15 cellular contexts compared by ENCODE assay signal in genomic region chr10:133391761-133392518, GRCh38. TPM values are rescaled to one million over a fixed set of nuclear protein-coding genes. Genes with fewer than 3 reads are reported as not detected.
DNase-seq lines count a peak whose midpoint lies in the region; ATAC-seq, FAIRE-seq and TF ChIP-seq lines count a peak whose summit lies in the region.
"Had no signal": no experiment of that assay in that cellular context is flagged by ENCODE, and none has a peak within 500 bp of the region (broad histone marks: within the 10 kb centered on the region; RNA-seq: fewer than 3 reads in every experiment).

No MANE protein-coding gene starts in this region.

- no TSS peak for BruUV-seq in HepG2 (replicated peaks; lab: Mats Ljungman, UMichigan)

- H4K20me1 ChIP-seq in HepG2 (ENCODE audit: insufficient read depth, low read length): no peaks in the 10 kb centered on the region
- H4K20me1 ChIP-seq in GM23338 (replicated peaks; ENCODE audit: insufficient read depth): 0 out of 2 replicates have a peak, but pooled peaks cover 5% of the 10 kb centered on the region

- 0 out of 2 replicates have a peak, but pooled peaks cover 3% of the 10 kb centered on the region for H3F3A ChIP-seq in GM23338 (replicated peaks; ENCODE audit: low read depth)

- H3K9me2 ChIP-seq in GM23338 (ENCODE audit: insufficient read depth): no peaks in the 10 kb centered on the region

- no peak overlapping the region for H3K4me2 ChIP-seq in HepG2 (ENCODE audit: low read depth, low read length)
- no peak overlapping the region for H3K4me2 ChIP-seq in GM23338

- H3K36me3 Mint-ChIP-seq in T-helper 1 cell treated with Interleukin-12 subunit alpha and Interleukin-12 subunit beta and Interleukin-4 antibody, amounts not matched to agents 30 μg/mL and 1 μg/mL, for 36 hours (ENCODE audit: low read depth): peaks cover 11% of the 10 kb centered on the region
- peaks cover 17% of the 10 kb centered on the region for H3K36me3 Mint-ChIP-seq in activated T-helper 17 cell treated with anti-CD3 and anti-CD28 coated beads, Interleukin-2, amount 50 U/mL, for 72 hours (ENCODE audit: low read depth)
- H3K36me3 Mint-ChIP-seq in natural killer cell (no peaks in the 10 kb centered on the region), GM23338 (ENCODE audit: low read depth) (peaks cover 17% of the 10 kb centered on the region)

- peaks cover 17% of the 10 kb centered on the region for H3K79me2 ChIP-seq in HepG2 (ENCODE audit: insufficient read depth, low read length)
- peaks cover 24% of the 10 kb centered on the region for H3K79me2 ChIP-seq in GM23338 (replicated peaks; ENCODE audit: insufficient read depth)

- TF ChIP-seq CTCF in natural killer cell (IDR thresholded peaks at IDR 0.05): no peak
- TF ChIP-seq CTCF in HepG2 (CRISPR knock-in tag; IDR thresholded peaks at IDR 0.05): no peak
- no peak for TF ChIP-seq CTCF in GM23338 (conservative IDR thresholded peaks at IDR 0.05; ENCODE audit: low read depth in 2 of 2)

- H3K36me3 ChIP-seq in HepG2 (replicated peaks in 1 of 2; ENCODE audit: control insufficient read depth in 1 of 2, insufficient read depth in 2 of 2, low read length in 2 of 2) (peaks cover 0 to 11% of the 10 kb centered on the region in 2 experiments; a peak in 1 of 5 replicates), GM23338 (ENCODE audit: insufficient read depth) (peaks cover 10% of the 10 kb centered on the region)
- H3K36me3 ChIP-seq: transverse colon had no signal

- peaks cover 40% of the 10 kb centered on the region for H3K4me1 Mint-ChIP-seq in T-helper 1 cell treated with Interleukin-12 subunit alpha and Interleukin-12 subunit beta and Interleukin-4 antibody, amounts not matched to agents 30 μg/mL and 1 μg/mL, for 36 hours (ENCODE audit: low read depth)
- H3K4me1 Mint-ChIP-seq in activated T-helper 17 cell treated with anti-CD3 and anti-CD28 coated beads, Interleukin-2, amount 50 U/mL, for 72 hours: peaks cover 31% of the 10 kb centered on the region
- H3K4me1 Mint-ChIP-seq in natural killer cell (peaks cover 43 to 47% of the 10 kb centered on the region in 2 donors), GM23338 (peaks cover 9% of the 10 kb centered on the region)

- H3K9me3 ChIP-seq in HepG2 (ENCODE audit: low read length): no peaks in the 10 kb centered on the region
- H3K9me3 ChIP-seq: gastrocnemius medialis, right atrium auricular region, transverse colon had no signal

- WGBS in HepG2 (ENCODE audit: low lambda C conversion rate): 77% methylated on average over 12 of the region's 12 CpGs

- peaks cover 19% of the 10 kb centered on the region for H3K4me1 ChIP-seq in HepG2 (ENCODE audit: insufficient read depth, low read length)
- H3K4me1 ChIP-seq in GM23338 (ENCODE audit: insufficient read depth): no peaks in the 10 kb centered on the region

- ATAC-seq in activated T-helper 17 cell treated with anti-CD3 and anti-CD28 coated beads, Interleukin-2, amount 50 U/mL, for 72 hours (replicated peaks): no peak
- no peak for ATAC-seq in natural killer cell
- ATAC-seq in HepG2: no peak
- ATAC-seq in GM23338: no peak
- ATAC-seq: gastrocnemius medialis had no signal

- in situ Hi-C loops in HepG2 (cut with HindIII; ENCODE audit: extremely low pct_ligation_motif_present, low pct_unique_long_range_greater_than_20kb): no loop called here

- POLR2A ChIA-PET in HepG2 (lab: Yijun Ruan, JAX): interaction anchor here (1.7 kb wide), 1 partner anchor 19 kb away, joined by 4 read pairs; the partner anchor contains the start of gene ECHS1

- H3K9ac ChIP-seq in HepG2 (ENCODE audit: insufficient read depth, low read depth, low read length): no peak overlapping the region

- H3K27me3 ChIP-seq in HepG2 (ENCODE audit: control insufficient read depth in 1 of 2, insufficient read depth in 2 of 2, low read length in 2 of 2): no peaks in the 10 kb centered on the region; a peak in 1 of 5 replicates
- H3K27me3 ChIP-seq in GM23338 (ENCODE audit: insufficient read depth): no peaks in the 10 kb centered on the region
- H3K27me3 ChIP-seq: gastrocnemius medialis, right atrium auricular region, transverse colon had no signal

- H2AFZ ChIP-seq in HepG2 (ENCODE audit: low read length) (no peak overlapping the region), GM23338 (no peak overlapping the region)

- TF ChIP-seq POLR2A in GM12891 (IDR thresholded peaks at IDR 0.05; ENCODE audit: low read depth, low read length) (no peak), HepG2 (IDR thresholded peaks at IDR 0.05; ENCODE audit: insufficient read depth in 1 of 2, low read depth in 2 of 2, low read length in 2 of 2) (no peak)

- TF ChIP-seq RAD21 in HepG2 (CRISPR knock-in tag; IDR thresholded peaks at IDR 0.05): no peak

- intact Hi-C loops in natural killer cell (cut with micrococcal nuclease): loop anchor here (5.0 kb wide), 1 partner anchor 115 kb away; the partner anchor contains the start of gene ADAM8
- intact Hi-C loops in HepG2 (cut with micrococcal nuclease; ENCODE audit: unreplicated experiment): no loop called here

- no peaks in the 10 kb centered on the region for H3K9me3 Mint-ChIP-seq in T-helper 1 cell treated with Interleukin-12 subunit alpha and Interleukin-12 subunit beta and Interleukin-4 antibody, amounts not matched to agents 30 μg/mL and 1 μg/mL, for 36 hours
- H3K9me3 Mint-ChIP-seq in activated T-helper 17 cell treated with anti-CD3 and anti-CD28 coated beads, Interleukin-2, amount 50 U/mL, for 72 hours: no peaks in the 10 kb centered on the region
- no peaks in the 10 kb centered on the region for H3K9me3 Mint-ChIP-seq in natural killer cell
- H3K9me3 Mint-ChIP-seq in GM23338: no peaks in the 10 kb centered on the region

- H3K4me3 ChIP-seq in HepG2 (replicated peaks in 1 of 3; ENCODE audit: insufficient read depth in 1 of 3, low read depth in 2 of 3, low read length in 3 of 3): no peak overlapping the region
- no peak overlapping the region for H3K4me3 ChIP-seq in GM23338
- H3K4me3 ChIP-seq: gastrocnemius medialis, right atrium auricular region, transverse colon had no signal

- no peaks in the 10 kb centered on the region for H3K27me3 Mint-ChIP-seq in T-helper 1 cell treated with Interleukin-12 subunit alpha and Interleukin-12 subunit beta and Interleukin-4 antibody, amounts not matched to agents 30 μg/mL and 1 μg/mL, for 36 hours (ENCODE audit: low read depth)
- H3K27me3 Mint-ChIP-seq in activated T-helper 17 cell treated with anti-CD3 and anti-CD28 coated beads, Interleukin-2, amount 50 U/mL, for 72 hours: no peaks in the 10 kb centered on the region
- no peaks in the 10 kb centered on the region for H3K27me3 Mint-ChIP-seq in natural killer cell (ENCODE audit: low read depth in 2 of 2)
- peaks cover 2% of the 10 kb centered on the region for H3K27me3 Mint-ChIP-seq in GM23338 (ENCODE audit: insufficient read depth, low read depth, poor library complexity)

- H3K27ac ChIP-seq in HepG2 (ENCODE audit: extremely low read length, insufficient read depth, low read length) (no peak overlapping the region), GM23338 (ENCODE audit: low read depth) (no peak overlapping the region)
- H3K27ac ChIP-seq: gastrocnemius medialis, HL-60, right atrium auricular region had no signal

- peak overlapping the region; percentile 95 for H3K27ac Mint-ChIP-seq in T-helper 1 cell treated with Interleukin-12 subunit alpha and Interleukin-12 subunit beta and Interleukin-4 antibody, amounts not matched to agents 30 μg/mL and 1 μg/mL, for 36 hours
- H3K27ac Mint-ChIP-seq in activated T-helper 17 cell treated with anti-CD3 and anti-CD28 coated beads, Interleukin-2, amount 50 U/mL, for 72 hours: peak overlapping the region; percentile 89
- H3K27ac Mint-ChIP-seq in natural killer cell (peak overlapping the region; percentile 91 to 92), GM23338 (no peak overlapping the region)

- TF ChIP-seq EP300 in HepG2 (IDR thresholded peaks at IDR 0.05; ENCODE audit: low read depth in 2 of 2, low read length in 2 of 2) (no peak), HepG2 (CRISPR knock-in tag; IDR thresholded peaks at IDR 0.05; ENCODE audit: borderline replicate concordance) (no peak)

- DNase-seq in T-helper 1 cell: no peak
- DNase-seq in GM12891 (ENCODE audit: insufficient read length, low spot score): no peak
- no peak for DNase-seq in natural killer cell
- DNase-seq in HepG2 (ENCODE audit: low spot score): no peak
- no peak for DNase-seq in GM23338 (ENCODE audit: low spot score)
- DNase-seq in CD1c-positive myeloid dendritic cell (ENCODE audit: extremely low spot score): no peak
- DNase-seq: gastrocnemius medialis, NCI-H2107, transverse colon had no signal

- CTCF ChIA-PET in HepG2 (lab: Yijun Ruan, JAX; ENCODE audit: low intra/inter-chr PET ratio, low total read pairs): no interaction called here

- peak overlapping the region; percentile 25 for H3K4me3 Mint-ChIP-seq in T-helper 1 cell treated with Interleukin-12 subunit alpha and Interleukin-12 subunit beta and Interleukin-4 antibody, amounts not matched to agents 30 μg/mL and 1 μg/mL, for 36 hours
- peak overlapping the region; percentile 87 for H3K4me3 Mint-ChIP-seq in activated T-helper 17 cell treated with anti-CD3 and anti-CD28 coated beads, Interleukin-2, amount 50 U/mL, for 72 hours
- H3K4me3 Mint-ChIP-seq in natural killer cell (peak overlapping the region; percentile 49), GM23338 (no peak overlapping the region)

- FAIRE-seq in GM12891 (lab: Jason Lieb, UNC) (peak; percentile 40), HepG2 (lab: Jason Lieb, UNC) (no peak)
- FAIRE-seq: islet of Langerhans had no signal

RNA-seq across cellular contexts. Expression of gene MTG1, which starts 2.0 kb away (rescaled TPM):
- 24.2 TPM for polyA plus RNA-seq in GM12891 (2012; ENCODE audit: low read depth, missing spikeins)
- 10 to 100 TPM; 38.9 to 58.8 TPM for total RNA-seq in activated T-helper 17 cell treated with anti-CD3 and anti-CD28 coated beads, Interleukin-2, amount 50 U/mL, for 72 hours
- 10 to 100 TPM; 64.3 to 76.3 (median 67.1) TPM for total RNA-seq in natural killer cell
- 29.9 and 42.0 TPM in 2 replicates for total RNA-seq in HepG2 (2016; rRNA removed; fragmentation: Illumina TruSeq; extraction: Trizol)
- total RNA-seq in HepG2 (2016; cell fraction: cytosol; rRNA removed; fragmentation: Illumina TruSeq; extraction: Trizol; ENCODE audit: low read depth): 13.1 and 13.6 TPM in 2 replicates
- 29.5 and 43.2 TPM in 2 replicates for total RNA-seq in HepG2 (2016; cell fraction: insoluble cytoplasmic fraction; rRNA removed; fragmentation: Illumina TruSeq; extraction: Trizol)
- total RNA-seq in HepG2 (2016; cell fraction: membrane; rRNA removed; fragmentation: Illumina TruSeq; extraction: Trizol): 15.1 and 15.4 TPM in 2 replicates
- total RNA-seq in HepG2 (2016; cell fraction: nucleus; rRNA removed; fragmentation: Illumina TruSeq; extraction: Trizol): 38.2 and 45.9 TPM in 2 replicates
- 103 and 108 TPM in 2 replicates for polyA plus RNA-seq in HepG2 (2011; rRNA removed)
- polyA plus RNA-seq in HepG2 (2011; cell fraction: cytosol; rRNA removed): 54.2 and 75.0 TPM in 2 replicates
- polyA plus RNA-seq in HepG2 (2011; cell fraction: nucleus; rRNA removed): 687 and 805 TPM in 2 replicates
- 46.2 and 51.2 TPM in 2 replicates for polyA plus RNA-seq in HepG2 (2012)
- polyA plus RNA-seq in HepG2 (2016; cell fraction: cytosol; fragmentation: Illumina TruSeq; extraction: Trizol; ENCODE audit: low read depth): 10.8 and 11.1 TPM in 2 replicates
- polyA plus RNA-seq in HepG2 (2016; cell fraction: insoluble cytoplasmic fraction; fragmentation: Illumina TruSeq; extraction: Trizol; ENCODE audit: low read depth): 40.2 and 42.5 TPM in 2 replicates
- polyA plus RNA-seq in HepG2 (2016; cell fraction: membrane; fragmentation: Illumina TruSeq; extraction: Trizol; ENCODE audit: low read depth): 12.8 and 14.3 TPM in 2 replicates
- polyA plus RNA-seq in HepG2 (2016; cell fraction: nucleus; fragmentation: Illumina TruSeq; extraction: Trizol; ENCODE audit: insufficient read depth, low read depth): 225 and 242 TPM in 2 replicates
- polyA minus RNA-seq in HepG2 (2011; rRNA and poly(A)+ RNA removed; ENCODE audit: low replicate concordance): 80.2 and 80.5 TPM in 2 replicates
- 17.3 and 18.7 TPM in 2 replicates for polyA minus RNA-seq in HepG2 (2011; cell fraction: cytosol; rRNA and poly(A)+ RNA removed)
- polyA minus RNA-seq in HepG2 (2011; cell fraction: nucleus; rRNA and poly(A)+ RNA removed): 62.7 and 86.9 TPM in 2 replicates
- total RNA-seq in GM23338 (2014; rRNA removed; shearing (Covaris generic)): 35.3 and 45.7 TPM in 2 replicates
- polyA plus RNA-seq in GM23338 (2016; fragmentation: Nextera tagmentation; extraction: Ambion mirVana): 68.6 and 70.8 TPM in 2 replicates

RNA-seq across cellular contexts. Expression of gene PAOX, which starts 12.9 kb away (rescaled TPM):
- 5.3 TPM for polyA plus RNA-seq in GM12891 (2012; ENCODE audit: low read depth, missing spikeins)
- 1 to 10 TPM; 3.0 to 9.2 TPM for total RNA-seq in activated T-helper 17 cell treated with anti-CD3 and anti-CD28 coated beads, Interleukin-2, amount 50 U/mL, for 72 hours
- total RNA-seq in natural killer cell: 1 to 10 TPM; 4.2 to 5.8 (median 5.5) TPM
- total RNA-seq in HepG2 (2016; rRNA removed; fragmentation: Illumina TruSeq; extraction: Trizol): 0.49 and 0.52 TPM in 2 replicates
- total RNA-seq in HepG2 (2016; cell fraction: cytosol; rRNA removed; fragmentation: Illumina TruSeq; extraction: Trizol; ENCODE audit: low read depth): not detected in 2 replicates
- total RNA-seq in HepG2 (2016; cell fraction: insoluble cytoplasmic fraction; rRNA removed; fragmentation: Illumina TruSeq; extraction: Trizol): 0.49 and 0.54 TPM in 2 replicates
- 0.12 TPM in 1 of 2 replicates, not detected in the other for total RNA-seq in HepG2 (2016; cell fraction: membrane; rRNA removed; fragmentation: Illumina TruSeq; extraction: Trizol)
- 0.41 and 0.78 TPM in 2 replicates for total RNA-seq in HepG2 (2016; cell fraction: nucleus; rRNA removed; fragmentation: Illumina TruSeq; extraction: Trizol)
- 0.77 and 1.1 TPM in 2 replicates for polyA plus RNA-seq in HepG2 (2011; rRNA removed)
- 0.56 and 0.72 TPM in 2 replicates for polyA plus RNA-seq in HepG2 (2011; cell fraction: cytosol; rRNA removed)
- 3.9 and 4.7 TPM in 2 replicates for polyA plus RNA-seq in HepG2 (2011; cell fraction: nucleus; rRNA removed)
- 1.2 and 1.4 TPM in 2 replicates for polyA plus RNA-seq in HepG2 (2012)
- 0.16 TPM in 2 replicates for polyA plus RNA-seq in HepG2 (2016; cell fraction: cytosol; fragmentation: Illumina TruSeq; extraction: Trizol; ENCODE audit: low read depth)
- polyA plus RNA-seq in HepG2 (2016; cell fraction: insoluble cytoplasmic fraction; fragmentation: Illumina TruSeq; extraction: Trizol; ENCODE audit: low read depth): 0.50 and 0.56 TPM in 2 replicates
- polyA plus RNA-seq in HepG2 (2016; cell fraction: membrane; fragmentation: Illumina TruSeq; extraction: Trizol; ENCODE audit: low read depth): 0.11 TPM in 1 of 2 replicates, not detected in the other
- 2.0 and 2.2 TPM in 2 replicates for polyA plus RNA-seq in HepG2 (2016; cell fraction: nucleus; fragmentation: Illumina TruSeq; extraction: Trizol; ENCODE audit: insufficient read depth, low read depth)
- polyA minus RNA-seq in HepG2 (2011; rRNA and poly(A)+ RNA removed; ENCODE audit: low replicate concordance): 1.7 TPM in 1 of 2 replicates, not detected in the other
- not detected in 2 replicates for polyA minus RNA-seq in HepG2 (2011; cell fraction: cytosol; rRNA and poly(A)+ RNA removed)
- polyA minus RNA-seq in HepG2 (2011; cell fraction: nucleus; rRNA and poly(A)+ RNA removed): 0.99 and 1.2 TPM in 2 replicates
- 8.7 and 8.8 TPM in 2 replicates for total RNA-seq in GM23338 (2014; rRNA removed; shearing (Covaris generic))
- 4.1 and 6.1 TPM in 2 replicates for polyA plus RNA-seq in GM23338 (2016; fragmentation: Nextera tagmentation; extraction: Ambion mirVana)

RNA-seq across cellular contexts. Expression of gene ECHS1, which starts 18.8 kb away (rescaled TPM):
- 71.8 TPM for polyA plus RNA-seq in GM12891 (2012; ENCODE audit: low read depth, missing spikeins)
- 10 to 100 TPM; 61.3 to 73.8 TPM for total RNA-seq in activated T-helper 17 cell treated with anti-CD3 and anti-CD28 coated beads, Interleukin-2, amount 50 U/mL, for 72 hours
- total RNA-seq in natural killer cell (10 to 100 TPM; 17.7 to 21.3 (median 19.9) TPM), HepG2 (2016; rRNA removed; fragmentation: Illumina TruSeq; extraction: Trizol) (195 and 233 TPM in 2 replicates)
- total RNA-seq in HepG2 (2016; cell fraction: cytosol; rRNA removed; fragmentation: Illumina TruSeq; extraction: Trizol; ENCODE audit: low read depth): 58.3 and 60.5 TPM in 2 replicates
- 200 and 225 TPM in 2 replicates for total RNA-seq in HepG2 (2016; cell fraction: insoluble cytoplasmic fraction; rRNA removed; fragmentation: Illumina TruSeq; extraction: Trizol)
- total RNA-seq in HepG2 (2016; cell fraction: membrane; rRNA removed; fragmentation: Illumina TruSeq; extraction: Trizol): 81.4 and 88.8 TPM in 2 replicates
- total RNA-seq in HepG2 (2016; cell fraction: nucleus; rRNA removed; fragmentation: Illumina TruSeq; extraction: Trizol): 65.2 and 65.6 TPM in 2 replicates
- polyA plus RNA-seq in HepG2 (2011; rRNA removed) (26.4 and 32.7 TPM in 2 replicates), GM23338 (2016; fragmentation: Nextera tagmentation; extraction: Ambion mirVana) (120 and 127 TPM in 2 replicates)
- 39.1 and 41.3 TPM in 2 replicates for polyA plus RNA-seq in HepG2 (2011; cell fraction: cytosol; rRNA removed)
- polyA plus RNA-seq in HepG2 (2011; cell fraction: nucleus; rRNA removed): 37.3 and 39.0 TPM in 2 replicates
- 79.9 and 84.4 TPM in 2 replicates for polyA plus RNA-seq in HepG2 (2012)
- polyA plus RNA-seq in HepG2 (2016; cell fraction: cytosol; fragmentation: Illumina TruSeq; extraction: Trizol; ENCODE audit: low read depth): 60.4 and 63.0 TPM in 2 replicates
- polyA plus RNA-seq in HepG2 (2016; cell fraction: insoluble cytoplasmic fraction; fragmentation: Illumina TruSeq; extraction: Trizol; ENCODE audit: low read depth): 218 and 228 TPM in 2 replicates
- 63.2 and 68.6 TPM in 2 replicates for polyA plus RNA-seq in HepG2 (2016; cell fraction: membrane; fragmentation: Illumina TruSeq; extraction: Trizol; ENCODE audit: low read depth)
- 101 and 107 TPM in 2 replicates for polyA plus RNA-seq in HepG2 (2016; cell fraction: nucleus; fragmentation: Illumina TruSeq; extraction: Trizol; ENCODE audit: insufficient read depth, low read depth)
- polyA minus RNA-seq in HepG2 (2011; rRNA and poly(A)+ RNA removed; ENCODE audit: low replicate concordance): 32.0 and 52.6 TPM in 2 replicates
- polyA minus RNA-seq in HepG2 (2011; cell fraction: cytosol; rRNA and poly(A)+ RNA removed): 27.8 and 30.0 TPM in 2 replicates
- 8.9 and 9.3 TPM in 2 replicates for polyA minus RNA-seq in HepG2 (2011; cell fraction: nucleus; rRNA and poly(A)+ RNA removed)
- 87.8 and 92.1 TPM in 2 replicates for total RNA-seq in GM23338 (2014; rRNA removed; shearing (Covaris generic))

RNA-seq across cellular contexts. Expression of gene SPRN, which starts 32.5 kb away (rescaled TPM):
- polyA plus RNA-seq in GM12891 (2012; ENCODE audit: low read depth, missing spikeins): 0.49 TPM
- not detected for total RNA-seq in activated T-helper 17 cell treated with anti-CD3 and anti-CD28 coated beads, Interleukin-2, amount 50 U/mL, for 72 hours
- total RNA-seq in natural killer cell: not detected
- total RNA-seq in HepG2 (2016; rRNA removed; fragmentation: Illumina TruSeq; extraction: Trizol): not detected in 2 replicates
- not detected in 2 replicates for total RNA-seq in HepG2 (2016; cell fraction: cytosol; rRNA removed; fragmentation: Illumina TruSeq; extraction: Trizol; ENCODE audit: low read depth)
- total RNA-seq in HepG2 (2016; cell fraction: insoluble cytoplasmic fraction; rRNA removed; fragmentation: Illumina TruSeq; extraction: Trizol): not detected in 2 replicates
- total RNA-seq in HepG2 (2016; cell fraction: membrane; rRNA removed; fragmentation: Illumina TruSeq; extraction: Trizol): not detected in 2 replicates
- total RNA-seq in HepG2 (2016; cell fraction: nucleus; rRNA removed; fragmentation: Illumina TruSeq; extraction: Trizol): not detected in 2 replicates
- polyA plus RNA-seq in HepG2 (2011; rRNA removed): not detected in 2 replicates
- polyA plus RNA-seq in HepG2 (2011; cell fraction: cytosol; rRNA removed): not detected in 2 replicates
- polyA plus RNA-seq in HepG2 (2011; cell fraction: nucleus; rRNA removed): not detected in 2 replicates
- 2.9 and 4.1 TPM in 2 replicates for polyA plus RNA-seq in HepG2 (2012)
- polyA plus RNA-seq in HepG2 (2016; cell fraction: cytosol; fragmentation: Illumina TruSeq; extraction: Trizol; ENCODE audit: low read depth): not detected in 2 replicates
- not detected in 2 replicates for polyA plus RNA-seq in HepG2 (2016; cell fraction: insoluble cytoplasmic fraction; fragmentation: Illumina TruSeq; extraction: Trizol; ENCODE audit: low read depth)
- polyA plus RNA-seq in HepG2 (2016; cell fraction: membrane; fragmentation: Illumina TruSeq; extraction: Trizol; ENCODE audit: low read depth): not detected in 2 replicates
- polyA plus RNA-seq in HepG2 (2016; cell fraction: nucleus; fragmentation: Illumina TruSeq; extraction: Trizol; ENCODE audit: insufficient read depth, low read depth): not detected in 2 replicates
- polyA minus RNA-seq in HepG2 (2011; rRNA and poly(A)+ RNA removed; ENCODE audit: low replicate concordance): not detected in 2 replicates
- not detected in 2 replicates for polyA minus RNA-seq in HepG2 (2011; cell fraction: cytosol; rRNA and poly(A)+ RNA removed)
- polyA minus RNA-seq in HepG2 (2011; cell fraction: nucleus; rRNA and poly(A)+ RNA removed): not detected in 2 replicates
- 0.31 TPM in 1 of 2 replicates, not detected in the other for total RNA-seq in GM23338 (2014; rRNA removed; shearing (Covaris generic))
- 0.31 and 0.59 TPM in 2 replicates for polyA plus RNA-seq in GM23338 (2016; fragmentation: Nextera tagmentation; extraction: Ambion mirVana)
- total RNA-seq: activated CD8-positive, alpha-beta memory T cell treated with anti-CD3 and anti-CD28 coated beads for 36 hours; gastrocnemius medialis; right atrium auricular region; transverse colon had no signal

RNA-seq across cellular contexts. Expression of gene FUOM, which starts 34.1 kb away (rescaled TPM):
- polyA plus RNA-seq in GM12891 (2012; ENCODE audit: low read depth, missing spikeins): 15.4 TPM
- 10 to 100 TPM; 13.8 to 21.9 TPM for total RNA-seq in activated T-helper 17 cell treated with anti-CD3 and anti-CD28 coated beads, Interleukin-2, amount 50 U/mL, for 72 hours
- total RNA-seq in natural killer cell (1 to 10 TPM; 7.6 to 9.5 (median 7.9) TPM), HepG2 (2016; rRNA removed; fragmentation: Illumina TruSeq; extraction: Trizol) (60.4 and 64.2 TPM in 2 replicates)
- 57.8 and 71.7 TPM in 2 replicates for total RNA-seq in HepG2 (2016; cell fraction: cytosol; rRNA removed; fragmentation: Illumina TruSeq; extraction: Trizol; ENCODE audit: low read depth)
- 67.9 and 76.3 TPM in 2 replicates for total RNA-seq in HepG2 (2016; cell fraction: insoluble cytoplasmic fraction; rRNA removed; fragmentation: Illumina TruSeq; extraction: Trizol)
- 58.7 and 70.4 TPM in 2 replicates for total RNA-seq in HepG2 (2016; cell fraction: membrane; rRNA removed; fragmentation: Illumina TruSeq; extraction: Trizol)
- 36.8 and 40.4 TPM in 2 replicates for total RNA-seq in HepG2 (2016; cell fraction: nucleus; rRNA removed; fragmentation: Illumina TruSeq; extraction: Trizol)
- polyA plus RNA-seq in HepG2 (2011; rRNA removed) (27.5 and 29.3 TPM in 2 replicates), GM23338 (2016; fragmentation: Nextera tagmentation; extraction: Ambion mirVana) (30.8 and 33.0 TPM in 2 replicates)
- polyA plus RNA-seq in HepG2 (2011; cell fraction: cytosol; rRNA removed): 32.4 and 52.6 TPM in 2 replicates
- 38.8 and 43.2 TPM in 2 replicates for polyA plus RNA-seq in HepG2 (2011; cell fraction: nucleus; rRNA removed)
- polyA plus RNA-seq in HepG2 (2012): 14.1 and 20.9 TPM in 2 replicates
- 45.1 and 62.7 TPM in 2 replicates for polyA plus RNA-seq in HepG2 (2016; cell fraction: cytosol; fragmentation: Illumina TruSeq; extraction: Trizol; ENCODE audit: low read depth)
- polyA plus RNA-seq in HepG2 (2016; cell fraction: insoluble cytoplasmic fraction; fragmentation: Illumina TruSeq; extraction: Trizol; ENCODE audit: low read depth): 61.9 and 62.9 TPM in 2 replicates
- 48.7 and 50.0 TPM in 2 replicates for polyA plus RNA-seq in HepG2 (2016; cell fraction: membrane; fragmentation: Illumina TruSeq; extraction: Trizol; ENCODE audit: low read depth)
- 39.1 and 50.6 TPM in 2 replicates for polyA plus RNA-seq in HepG2 (2016; cell fraction: nucleus; fragmentation: Illumina TruSeq; extraction: Trizol; ENCODE audit: insufficient read depth, low read depth)
- 5.1 and 15.7 TPM in 2 replicates for polyA minus RNA-seq in HepG2 (2011; rRNA and poly(A)+ RNA removed; ENCODE audit: low replicate concordance)
- polyA minus RNA-seq in HepG2 (2011; cell fraction: cytosol; rRNA and poly(A)+ RNA removed): 4.8 and 6.5 TPM in 2 replicates
- 34.6 and 37.3 TPM in 2 replicates for polyA minus RNA-seq in HepG2 (2011; cell fraction: nucleus; rRNA and poly(A)+ RNA removed)
- total RNA-seq in GM23338 (2014; rRNA removed; shearing (Covaris generic)): 33.9 and 43.9 TPM in 2 replicates
